ENCODE assay signal across 16 cellular contexts in genomic region chr7:101790566-101791293, GRCh38.
"Had no signal": no experiment of that assay in that cellular context is flagged by ENCODE, and none has a peak within 500 bp of the region (broad histone marks: within the 10 kb centered on the region; RNA-seq: fewer than 3 reads in every experiment).

No MANE protein-coding gene starts in this region.

- H3K27me3 ChIP-seq: pancreas, upper lobe of left lung had no signal

- FAIRE-seq: pancreas had no signal

- H3K27ac ChIP-seq: left ventricle myocardium inferior, pancreas, upper lobe of left lung had no signal

- DNase-seq: activated naive CD4-positive, alpha-beta T cell treated with Interleukin-2 at 50 U/mL for 16 hours; activated naive CD8-positive, alpha-beta T cell treated with anti-CD3 and anti-CD28 coated beads, Interleukin-2, amount 10 ng/mL, durations not matched to agents 7 days and 5 days; activated T-cell treated with anti-CD3 and anti-CD28 coated beads, Interleukin-2, amount 50 U/mL, for 1 hour; amniotic stem cell; effector CD4-positive, alpha-beta T cell; erythroblast; foreskin fibroblast; left ventricle myocardium inferior; pancreas; right cardiac atrium; stimulated activated CD4-positive, alpha-beta T cell treated with anti-CD3 and anti-CD28 coated beads, Interleukin-12 subunit alpha, Interleukin-12 subunit beta, amount 100 ng/mL, for 4 hours; stimulated activated CD4-positive, alpha-beta T cell treated with anti-CD3 and anti-CD28 coated beads, Interleukin-4, amount 100 ng/mL, for 4 hours; stimulated activated naive CD8-positive, alpha-beta T cell treated with anti-CD3 and anti-CD28 coated beads, Interleukin-15, Interleukin-2, amounts not matched to agents 100 U/mL and 50 U/mL, for 24 hours; T-helper 1 cell; upper lobe of left lung had no signal

- H3K4me1 ChIP-seq: pancreas, upper lobe of left lung had no signal

- H3K9me3 ChIP-seq: pancreas had no signal

- H3K36me3 ChIP-seq: left ventricle myocardium inferior, pancreas, upper lobe of left lung had no signal

- H3K4me3 ChIP-seq: left ventricle myocardium inferior, pancreas, upper lobe of left lung had no signal

- ATAC-seq: activated T-helper 17 cell treated with anti-CD3 and anti-CD28 coated beads, Interleukin-2, amount 50 U/mL, for 72 hours; pancreas; right cardiac atrium; stimulated activated naive CD8-positive, alpha-beta T cell treated with anti-CD3 and anti-CD28 coated beads, Interleukin-15, Interleukin-2, amounts not matched to agents 100 U/mL and 50 U/mL, for 24 hours had no signal
